In the genomic region with DNA sequence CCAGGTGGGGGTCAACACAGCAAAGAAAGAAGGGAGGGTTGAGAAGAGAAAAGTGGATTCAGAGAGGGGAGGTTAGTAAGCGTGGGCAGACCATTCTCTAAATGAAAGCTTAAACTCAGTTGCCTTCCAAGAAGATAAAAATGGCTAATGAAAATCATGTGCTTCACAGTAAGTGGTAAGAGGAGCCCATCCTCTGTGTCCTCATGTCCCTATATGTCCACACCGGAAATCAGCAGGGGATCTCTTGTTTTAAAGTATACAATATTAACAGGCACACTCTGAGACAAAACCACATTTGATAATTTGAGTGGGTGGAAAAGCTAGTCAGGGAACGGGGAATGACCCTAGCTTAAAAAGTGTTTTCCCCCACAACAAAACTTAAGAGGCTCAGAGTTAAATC, we compare ENCODE assay signal across 1 cellular context.
TF ChIP-seq lines count a peak whose summit lies in the region.

No MANE protein-coding gene starts in this region.

TF ChIP-seq in H1, 55 proteins besides CTCF, POLR2A, EP300 and RAD21:
- TF ChIP-seq GABPA (IDR thresholded peaks at IDR 0.05; ENCODE audit: borderline replicate concordance, insufficient read depth, low read length) (no peak), JUND (IDR thresholded peaks at IDR 0.05; ENCODE audit: low read length) (no peak), TAF7 (optimal IDR thresholded peaks at IDR 0.05; ENCODE audit: borderline replicate concordance, low read depth, low read length) (no peak), KDM1A (IDR thresholded peaks at IDR 0.05; ENCODE audit: borderline replicate concordance, low read length) (no peak), FOSL1 (IDR thresholded peaks at IDR 0.05; ENCODE audit: insufficient read depth, low read depth, low read length) (no peak), NANOG (IDR thresholded peaks at IDR 0.05; ENCODE audit: insufficient read depth, low read depth, low read length, poor library complexity, severe bottlenecking) (no peak), ZNF274 (IDR thresholded peaks at IDR 0.05; ENCODE audit: borderline replicate concordance, extremely low read depth, low read length) (no peak), USF2 (IDR thresholded peaks at IDR 0.05; ENCODE audit: low read length) (no peak), CHD1 (IDR thresholded peaks at IDR 0.05; ENCODE audit: low read depth, low read length) (no peak), GTF2F1 (IDR thresholded peaks at IDR 0.05; ENCODE audit: borderline replicate concordance, low read depth, low read length) (no peak), BCL11A (IDR thresholded peaks at IDR 0.05; ENCODE audit: low read depth in 2 of 2, low read length in 2 of 2) (no peak), RXRA (IDR thresholded peaks at IDR 0.05; ENCODE audit: insufficient read depth, low read depth, low read length) (no peak), RNF2 (IDR thresholded peaks at IDR 0.05; ENCODE audit: borderline replicate concordance, low read depth, low read length, missing control alignments, poor library complexity, severe bottlenecking) (no peak), MAX (IDR thresholded peaks at IDR 0.05) (no peak), SP4 (IDR thresholded peaks at IDR 0.05; ENCODE audit: low read length) (no peak), EGR1 (IDR thresholded peaks at IDR 0.05; ENCODE audit: borderline replicate concordance, low read depth, low read length) (no peak)
